Comparison of ENCODE assay signal across 8 cellular contexts in genomic region chr11:38723361-38723760, GRCh38.
"Had no signal": no experiment of that assay in that cellular context is flagged by ENCODE, and none has a peak within 500 bp of the region (broad histone marks: within the 10 kb centered on the region; RNA-seq: fewer than 3 reads in every experiment).

No MANE protein-coding gene starts in this region.

- DNase-seq: GDM1, GF-D8 had no signal

- FAIRE-seq: G401.6, GM12878, GM12891, GM12892, GM18507, GM19239 had no signal

- ATAC-seq: GM12878 had no signal

- H3K4me3 ChIP-seq: GM12878 had no signal
